In genomic region chr4:85147481-85148076, GRCh38 we compare ENCODE assay signal across 8 cellular contexts.
DNase-seq lines count a peak whose midpoint lies in the region; ATAC-seq and TF ChIP-seq lines count a peak whose summit lies in the region.

No MANE protein-coding gene starts in this region.

- H3K27ac Mint-ChIP-seq in T-helper 2 cell treated with Interferon-gamma antibody and Interleukin-4, amounts not matched to agents 5 μg/mL and 100 μg/mL, for 36 hours: no peak overlapping the region

- H3K4me1 Mint-ChIP-seq in T-helper 2 cell treated with Interferon-gamma antibody and Interleukin-4, amounts not matched to agents 5 μg/mL and 100 μg/mL, for 36 hours (ENCODE audit: low read depth): no peaks in the 10 kb centered on the region

- no peak overlapping the region for H3K4me3 Mint-ChIP-seq in T-helper 2 cell treated with Interferon-gamma antibody and Interleukin-4, amounts not matched to agents 5 μg/mL and 100 μg/mL, for 36 hours

- DNase-seq in NCI-H1417 treated with DMSO at 0.1 percent for 48 hours (lab: John Stamatoyannopoulos, UW) (peak; percentile 26), fibroblast of the conjunctiva (ENCODE audit: low read depth) (peak; percentile 71), nucleus accumbens (lab: John Stamatoyannopoulos, UW) (peak in 34 of 56 donors; percentile 2 to 79 (median 20)), GOT3 (lab: John Stamatoyannopoulos, UW) (no peak)
- DNase-seq in T-helper 2 cell treated with Interferon-gamma antibody and Interleukin-4, amounts not matched to agents 5 μg/mL and 100 μg/mL, for 36 hours (ENCODE audit: low spot score): peak; percentile 4

- H3K36me3 Mint-ChIP-seq in T-helper 2 cell treated with Interferon-gamma antibody and Interleukin-4, amounts not matched to agents 5 μg/mL and 100 μg/mL, for 36 hours (ENCODE audit: low read depth): no peaks in the 10 kb centered on the region

- H3K27ac ChIP-seq in C4-2B: no peak overlapping the region

- no peaks in the 10 kb centered on the region for H3K9me3 Mint-ChIP-seq in T-helper 2 cell treated with Interferon-gamma antibody and Interleukin-4, amounts not matched to agents 5 μg/mL and 100 μg/mL, for 36 hours

- TF ChIP-seq CTCF in C4-2B (conservative IDR thresholded peaks at IDR 0.05): peak; percentile 66

- no peaks in the 10 kb centered on the region for H3K27me3 Mint-ChIP-seq in T-helper 2 cell treated with Interferon-gamma antibody and Interleukin-4, amounts not matched to agents 5 μg/mL and 100 μg/mL, for 36 hours (ENCODE audit: low read depth)

- ATAC-seq in GM18520 (IDR thresholded peaks at IDR 0.05; ENCODE audit: unreplicated experiment) (peak; percentile 87), HG02970 (IDR thresholded peaks at IDR 0.05; ENCODE audit: low FRiP score, unreplicated experiment) (peak; percentile 83)
